ENCODE assay signal across 20 cellular contexts in the genomic region with DNA sequence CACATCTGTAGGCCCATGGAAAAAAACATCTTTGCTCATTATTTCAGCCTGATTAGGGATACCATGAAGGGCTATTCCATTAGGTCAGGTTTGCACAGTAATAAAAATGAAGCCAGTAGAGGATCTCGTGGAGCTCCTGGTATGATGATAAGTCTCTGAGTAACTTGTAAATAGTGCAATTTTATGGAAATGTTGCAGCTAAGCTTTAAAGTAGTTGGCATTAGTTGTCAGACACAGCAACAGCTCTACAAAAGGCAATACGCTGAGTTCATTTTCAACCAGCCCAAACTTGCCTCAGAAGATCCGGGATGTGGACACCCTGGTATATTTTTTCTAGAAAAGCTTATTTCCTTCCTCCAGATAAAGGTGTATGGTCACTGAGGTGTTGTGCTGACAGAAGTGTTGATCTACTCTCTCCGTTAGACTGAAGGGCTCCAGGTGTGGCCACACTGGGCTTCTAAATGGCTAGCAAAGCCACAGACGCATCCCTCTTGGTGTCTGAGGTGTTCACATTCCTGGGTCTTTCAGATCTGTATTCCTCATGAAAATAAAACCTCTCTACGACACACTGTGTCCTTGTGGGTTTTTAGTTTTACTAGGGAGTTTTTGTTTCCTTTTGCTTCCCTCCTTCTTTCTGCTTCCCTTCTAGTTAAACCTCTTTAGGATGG.
"Had no signal": no experiment of that assay in that cellular context is flagged by ENCODE, and none has a peak within 500 bp of the region (broad histone marks: within the 10 kb centered on the region; RNA-seq: fewer than 3 reads in every experiment).

No MANE protein-coding gene starts in this region.

- H3K36me3 ChIP-seq: cardiac muscle cell, left lung, WERI-Rb-1 had no signal

- H3K4me3 ChIP-seq: cardiac muscle cell, left lung had no signal

- H3K4me1 ChIP-seq: left lung had no signal

- H3K27me3 ChIP-seq: cardiac muscle cell, left lung had no signal

- ATAC-seq: left lung; natural killer cell; stimulated activated naive CD8-positive, alpha-beta T cell treated with anti-CD3 and anti-CD28 coated beads, Interleukin-15, amount 100 ng/mL, for 72 hours had no signal

- DNase-seq: activated CD4-positive, alpha-beta T cell treated with anti-CD3 and anti-CD28 coated beads for 1 hour; activated CD8-positive, alpha-beta memory T cell treated with anti-CD3 and anti-CD28 coated beads for 24 hours; activated CD8-positive, alpha-beta memory T cell treated with anti-CD3 and anti-CD28 coated beads, Interleukin-2, amount 50 U/mL, for 48 hours; activated effector memory CD4-positive, alpha-beta T cell treated with Interleukin-2 at 50 U/mL for 16 hours; activated naive CD4-positive, alpha-beta T cell treated with anti-CD3 and anti-CD28 coated beads, Interleukin-2, amount 50 U/mL, for 16 hours; activated T-cell treated with anti-CD3 and anti-CD28 coated beads, Interleukin-2, amount 50 U/mL, for 48 hours; dermis blood vessel endothelial cell; effector memory CD4-positive, alpha-beta T cell; foreskin melanocyte; left lung; mesendoderm; natural killer cell; nucleus accumbens; small intestine; stimulated activated CD4-positive, alpha-beta T cell treated with anti-CD3 and anti-CD28 coated beads, Interleukin-4, amount 100 ng/mL, for 1 hour; stimulated activated naive CD8-positive, alpha-beta T cell treated with anti-CD3 and anti-CD28 coated beads, Interleukin-15, amount 100 ng/mL, for 72 hours; T-helper 2 cell; trophoblast cell; WERI-Rb-1 had no signal

- H3K27ac ChIP-seq: cardiac muscle cell, left lung, WERI-Rb-1 had no signal

- H3K9me3 ChIP-seq: left lung had no signal
